In the genomic region with DNA sequence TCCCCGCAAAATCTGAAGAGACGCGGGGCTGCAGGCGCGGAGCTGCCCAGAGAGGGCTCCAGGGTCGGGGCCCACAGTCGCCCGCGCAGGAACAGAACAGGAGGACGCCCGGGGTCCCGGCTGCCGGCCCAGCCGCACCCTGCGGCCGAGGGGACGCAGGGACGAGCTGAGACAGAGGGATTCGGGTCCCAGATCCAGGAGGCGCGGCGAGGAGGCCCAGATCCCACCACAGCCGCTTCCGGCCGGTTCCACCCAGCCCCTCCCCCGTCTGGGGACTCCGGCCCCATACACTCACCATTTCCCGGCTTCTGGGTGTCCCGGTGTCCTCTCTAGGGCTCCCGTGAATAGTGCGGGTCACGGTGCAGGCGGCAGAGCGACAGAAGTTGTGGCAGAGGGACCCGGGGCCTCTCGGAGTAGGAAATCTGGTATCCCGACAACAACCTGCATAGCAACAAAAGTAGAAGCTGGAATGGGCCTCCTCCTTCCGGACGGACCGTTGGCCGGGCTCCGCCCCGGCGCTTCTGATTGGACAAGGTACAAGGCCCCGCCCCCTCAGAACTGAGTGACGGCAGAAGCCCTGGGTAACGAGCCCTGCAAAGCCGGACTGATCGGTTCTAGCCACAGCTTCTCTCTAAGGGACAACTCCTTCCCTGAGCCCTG, we compare ENCODE assay signal across 8 cellular contexts. TPM values are rescaled to one million over a fixed set of nuclear protein-coding genes. Genes with fewer than 3 reads are reported as not detected.
A peak's percentile ranks its signal among the peaks of the same experiment; 100 is the strongest.
DNase-seq lines count a peak whose midpoint lies in the region; ATAC-seq and TF ChIP-seq lines count a peak whose summit lies in the region.

ZNF20 (minus strand) TSS at position 466 of the 660 bp plus-strand sequence; CDS start at position 298, 168 bp downstream.

- H3F3A ChIP-seq in SK-N-SH (replicated peaks; ENCODE audit: insufficient read depth), result peaks cover 22% of the 10 kb centered on the region

- TF ChIP-seq POLR2A in HCT116 (IDR thresholded peaks at IDR 0.05; ENCODE audit: borderline replicate concordance, extremely low read depth, insufficient read depth, insufficient read length), result no peak

- peak within 1 kb of the TSS; percentile 44 to 50 for H3K4me3 ChIP-seq in HCT116 (replicated peaks in 1 of 2; ENCODE audit: low read depth in 1 of 2, low read length in 2 of 2)
- peak within 1 kb of the TSS; percentile 66 to 99 for H3K4me3 ChIP-seq in SK-N-SH (ENCODE audit: low read depth in 2 of 2, low read length in 1 of 2)
- H3K4me3 ChIP-seq in osteoblast (ENCODE audit: insufficient read depth, low read length), result peak within 1 kb of the TSS; percentile 94
- H3K4me3 ChIP-seq in thoracic aorta, result peak within 1 kb of the TSS; percentile 90

- H3K9me3 Mint-ChIP-seq in activated naive CD4-positive, alpha-beta T cell treated with anti-CD3 and anti-CD28 coated beads, Interleukin-2, amount 50 U/mL, for 72 hours, result peaks cover 0 to 7% of the 10 kb centered on the region in 2 donors

- H3K36me3 ChIP-seq in HCT116 (ENCODE audit: control insufficient read depth in 1 of 2, insufficient read depth in 2 of 2, low read length in 2 of 2) (no peaks in the 10 kb centered on the region), SK-N-SH (replicated peaks in 1 of 2; ENCODE audit: control insufficient read depth in 1 of 2, insufficient read depth in 2 of 2, low read length in 1 of 2) (peaks cover 12 to 58% of the 10 kb centered on the region in 2 experiments), osteoblast (ENCODE audit: insufficient read depth, low read length) (peaks cover 37% of the 10 kb centered on the region), thoracic aorta (peaks cover 4% of the 10 kb centered on the region)

- POLR2A ChIA-PET in HCT116 (lab: Charles Lee), result no interaction called here
- POLR2A ChIA-PET in SK-N-SH (lab: Yijun Ruan, JAX), result interaction anchor here (0.6 to 1.6 kb wide), 16 partner anchors 16 to 342 kb away, joined by 3 to 12 read pairs (median 4); partner anchors contain the start of genes ZNF433, ZNF442, ZNF443 and ZNF563

- ATAC-seq in HCT116 (peak; percentile 86), thoracic aorta (ENCODE audit: insufficient number of reproducible peaks, low FRiP score, low read depth) (peak; percentile 99)
- peak; percentile 92 to 96 for ATAC-seq in activated naive CD4-positive, alpha-beta T cell treated with anti-CD3 and anti-CD28 coated beads, Interleukin-2, amount 50 U/mL, for 72 hours

- H3K9me3 ChIP-seq in HCT116 (ENCODE audit: control insufficient read depth in 1 of 2, insufficient read depth in 1 of 2, low read depth in 1 of 2, low read length in 2 of 2) (peaks cover 6 to 7% of the 10 kb centered on the region in 2 experiments; a peak in 2 of 4 replicates), SK-N-SH (no peaks in the 10 kb centered on the region), osteoblast (ENCODE audit: low read depth, low read length) (peaks cover 8% of the 10 kb centered on the region), thoracic aorta (no peaks in the 10 kb centered on the region)

- DNase-seq in GDM1 (lab: John Stamatoyannopoulos, UW) (peak; percentile 79), HCT116 (ENCODE audit: low read depth, low spot score) (peak; percentile 32), NAMALWA (ENCODE audit: low spot score) (peak; percentile 94), SK-N-SH (peak; percentile 95), head of caudate nucleus (peak; percentile 90 to 99 (median 96)), osteoblast (ENCODE audit: insufficient read length, low spot score, missing footprints) (peak; percentile 98), thoracic aorta (ENCODE audit: low spot score) (peak; percentile 84)
- DNase-seq in activated naive CD4-positive, alpha-beta T cell treated with anti-CD3 and anti-CD28 coated beads, Interleukin-2, amount 50 U/mL, for 72 hours (ENCODE audit: low spot score in 2 of 2), result peak; percentile 91 to 92

- RAD21 ChIA-PET in HCT116 (lab: Charles Lee; ENCODE audit: low non-redundant PET in 1 of 2, low total read pairs in 2 of 2, uncharacterized antibody in 2 of 2, unreplicated experiment in 2 of 2), result interaction anchor here in 1 of 2 experiments (0.8 to 1.4 kb wide), 2 partner anchors 216 to 342 kb away, joined by 3 to 4 read pairs; no protein-coding TSS in a partner anchor

- CTCF ChIA-PET in HCT116 (lab: Charles Lee) (no interaction called here), SK-N-SH (lab: Yijun Ruan, JAX) (interaction anchor here (0.9 to 3.4 kb wide), 32 partner anchors 10 to 359 kb away, joined by 3 to 78 read pairs (median 10); partner anchors contain the start of genes ZNF433, ZNF443, ZNF625 and ZNF700)

- TF ChIP-seq EP300 in SK-N-SH (IDR thresholded peaks at IDR 0.05; ENCODE audit: borderline replicate concordance in 1 of 2, low read depth in 1 of 2, low read length in 1 of 2), result no peak

- H3K79me2 ChIP-seq in HCT116 (ENCODE audit: insufficient read depth, low read length), result no peaks in the 10 kb centered on the region
- H3K79me2 ChIP-seq in SK-N-SH (ENCODE audit: insufficient read depth), result peaks cover 40% of the 10 kb centered on the region
- peaks cover 33% of the 10 kb centered on the region for H3K79me2 ChIP-seq in osteoblast (ENCODE audit: insufficient read depth, low read length)

- BruUV-seq in HCT116 (replicated peaks; lab: Mats Ljungman, UMichigan), result TSS peak; percentile 65

- H4K20me1 ChIP-seq in HCT116 (ENCODE audit: insufficient read depth) (no peaks in the 10 kb centered on the region), SK-N-SH (ENCODE audit: insufficient read depth) (no peaks in the 10 kb centered on the region), osteoblast (ENCODE audit: insufficient read depth, low read length) (peaks cover 2% of the 10 kb centered on the region)

- H3K4me1 ChIP-seq in HCT116 (ENCODE audit: control insufficient read depth in 1 of 2, insufficient read depth in 2 of 2, low read length in 2 of 2), result no peaks in the 10 kb centered on the region
- peaks cover 0 to 8% of the 10 kb centered on the region in 2 experiments; a peak in 1 of 4 replicates for H3K4me1 ChIP-seq in SK-N-SH (ENCODE audit: control insufficient read depth in 1 of 2, insufficient read depth in 2 of 2, low read depth in 1 of 2, low read length in 1 of 2)
- peaks cover 10% of the 10 kb centered on the region for H3K4me1 ChIP-seq in osteoblast (ENCODE audit: insufficient read depth, low read length)
- peaks cover 7 to 18% of the 10 kb centered on the region in 2 donors for H3K4me1 ChIP-seq in thoracic aorta (ENCODE audit: control insufficient read depth in 1 of 2, low read depth in 2 of 2)

- peaks cover 9 to 25% of the 10 kb centered on the region in 2 donors for H3K36me3 Mint-ChIP-seq in activated naive CD4-positive, alpha-beta T cell treated with anti-CD3 and anti-CD28 coated beads, Interleukin-2, amount 50 U/mL, for 72 hours

- TF ChIP-seq CTCF in HCT116 (IDR thresholded peaks at IDR 0.05 in 2 of 3, conservative IDR thresholded peaks at IDR 0.05 in 1 of 3; ENCODE audit: borderline replicate concordance in 1 of 3, insufficient read depth in 1 of 3, low read depth in 2 of 3, low read length in 2 of 3) (no peak), SK-N-SH (IDR thresholded peaks at IDR 0.05) (no peak), osteoblast (IDR thresholded peaks at IDR 0.05; ENCODE audit: extremely low read depth, low read depth, low read length) (no peak), thoracic aorta (IDR thresholded peaks at IDR 0.05) (no peak)

- TF ChIP-seq RAD21 in HCT116 (IDR thresholded peaks at IDR 0.05; ENCODE audit: low read depth) (no peak), SK-N-SH (IDR thresholded peaks at IDR 0.05; ENCODE audit: low read length) (no peak)

- H3K9ac ChIP-seq in HCT116 (ENCODE audit: low read length) (peak within 1 kb of the TSS; percentile 45), SK-N-SH (peak within 1 kb of the TSS; percentile 89)

- H2AFZ ChIP-seq in HCT116 (ENCODE audit: low read depth, low read length, poor library complexity, severe bottlenecking), result no peak within 1 kb of the TSS
- H2AFZ ChIP-seq in SK-N-SH (ENCODE audit: low read depth), result peak within 1 kb of the TSS; percentile 92; the same call in 1 of the 2 replicates
- peak within 1 kb of the TSS; percentile 93 for H2AFZ ChIP-seq in osteoblast (ENCODE audit: low read length)

- H3K9me2 ChIP-seq in HCT116 (ENCODE audit: insufficient read depth) (no peaks in the 10 kb centered on the region), SK-N-SH (no peaks in the 10 kb centered on the region)

- intact Hi-C loops in HCT116 (cut with micrococcal nuclease) (no loop called here), head of caudate nucleus (cut with DNase I) (loop anchor here (5.0 to 10.0 kb wide), 2 partner anchors 75 to 343 kb away; partner anchors contain the start of genes ZNF491 and ZNF844)

- H3K4me2 ChIP-seq in HCT116 (ENCODE audit: low read length), result peak within 1 kb of the TSS; percentile 60
- H3K4me2 ChIP-seq in SK-N-SH, result peak within 1 kb of the TSS; percentile 86
- H3K4me2 ChIP-seq in osteoblast (ENCODE audit: insufficient read depth, low read length), result peak within 1 kb of the TSS; percentile 94

- WGBS in SK-N-SH (ENCODE audit: low lambda C conversion rate), result 1% methylated on average over 12 of the region's 49 CpGs

- no peak within 1 kb of the TSS for H3K27ac ChIP-seq in HCT116 (ENCODE audit: low read depth, low read length)
- peak within 1 kb of the TSS; percentile 83 to 89 for H3K27ac ChIP-seq in SK-N-SH (ENCODE audit: low read depth in 2 of 2, low read length in 1 of 2)
- peak within 1 kb of the TSS; percentile 87 for H3K27ac ChIP-seq in osteoblast (ENCODE audit: low read depth, low read length)
- peak within 1 kb of the TSS; percentile 76 to 79 for H3K27ac ChIP-seq in thoracic aorta

- H3K27me3 ChIP-seq in HCT116 (ENCODE audit: insufficient read depth, low read length) (no peaks in the 10 kb centered on the region), SK-N-SH (ENCODE audit: insufficient read depth) (no peaks in the 10 kb centered on the region), osteoblast (ENCODE audit: insufficient read depth, low read length) (no peaks in the 10 kb centered on the region), thoracic aorta (replicated peaks; ENCODE audit: insufficient read depth) (no peaks in the 10 kb centered on the region)

- H3K27ac Mint-ChIP-seq in activated naive CD4-positive, alpha-beta T cell treated with anti-CD3 and anti-CD28 coated beads, Interleukin-2, amount 50 U/mL, for 72 hours, result peak within 1 kb of the TSS; percentile 83 to 86

TF ChIP-seq in HCT116, 20 proteins besides CTCF, POLR2A, EP300 and RAD21:
- TF ChIP-seq SP1 (IDR thresholded peaks at IDR 0.05; ENCODE audit: low read depth), result 0 out of 2 replicates have a peak, but pooled peaks have one; percentile 12
- no peak for TF ChIP-seq EZH2 (IDR thresholded peaks at IDR 0.05)

RNA-seq across cellular contexts. Expression of gene ZNF20, which starts in this region (rescaled TPM):
- total RNA-seq in HCT116 (2021; ENCODE audit: unreplicated experiment) (1.0 TPM), osteoblast (6.9 and 9.4 TPM in 2 replicates), thoracic aorta (1 to 10 TPM; 2.2 to 4.3 TPM)
- 0.62 and 0.86 TPM in 2 replicates for polyA plus RNA-seq in HCT116 (2012)
- polyA plus RNA-seq in SK-N-SH (2012; rRNA removed), result 1.8 and 1.9 TPM in 2 replicates
- polyA plus RNA-seq in SK-N-SH (2012; cell fraction: cytosol; rRNA removed), result 1.9 and 2.6 TPM in 2 replicates
- polyA plus RNA-seq in SK-N-SH (2012; cell fraction: nucleus; rRNA removed), result 2.3 and 3.4 TPM in 2 replicates
- 1 to 10 TPM; 1.6 to 5.1 TPM for total RNA-seq in activated naive CD4-positive, alpha-beta T cell treated with anti-CD3 and anti-CD28 coated beads, Interleukin-2, amount 50 U/mL, for 72 hours

Comparison
In these comparisons a context has a peak if more than half of its experiments do, and no peak if none do; other contexts are left out.
1. DNase-seq: peak in every context shown above with its lines; median percentile 98 in osteoblast; 96 in head of caudate nucleus; 95 in SK-N-SH; 94 in NAMALWA; 92 in activated naive CD4-positive, alpha-beta T cell treated with anti-CD3 and anti-CD28 coated beads, Interleukin-2, amount 50 U/mL, for 72 hours; 84 in thoracic aorta; 79 in GDM1; 32 in HCT116.